ENCODE assay signal across 1 cellular context in the genomic region with DNA sequence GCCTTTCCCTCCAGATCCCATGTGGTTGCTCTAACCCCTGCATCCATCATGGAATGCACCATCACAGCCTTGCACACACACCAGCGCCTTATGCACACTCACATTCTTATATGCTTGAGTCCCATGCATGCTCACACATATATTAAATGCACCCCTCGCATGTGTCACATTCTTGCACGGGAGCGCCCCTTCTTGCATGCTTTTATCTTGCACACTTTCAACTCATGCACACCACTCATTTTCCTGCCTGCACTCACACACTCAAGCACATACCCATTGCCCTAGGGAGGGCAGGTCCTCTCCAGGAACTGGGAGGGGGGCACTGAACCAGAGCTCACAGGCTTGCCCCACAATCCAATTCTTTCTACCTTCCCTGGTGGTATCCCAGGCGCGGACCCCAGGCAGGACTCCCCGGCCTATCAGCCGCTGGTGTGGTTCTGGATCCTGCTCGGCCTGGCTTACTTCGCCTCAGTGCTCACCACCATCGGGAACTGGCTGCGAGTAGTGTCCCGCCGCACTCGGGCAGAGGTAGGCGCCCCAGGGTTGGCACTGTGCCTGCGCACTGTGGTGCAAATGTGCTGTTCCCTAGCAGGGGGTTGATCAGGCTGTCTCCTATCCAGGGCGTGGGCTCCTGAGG.
A peak's percentile ranks its signal among the peaks of the same experiment; 100 is the strongest.
TF ChIP-seq lines count a peak whose summit lies in the region.

No MANE protein-coding gene starts in this region.

TF ChIP-seq in endothelial cell of umbilical vein, 7 proteins besides CTCF, POLR2A, EP300 and RAD21:
- TF ChIP-seq GATA2 (IDR thresholded peaks at IDR 0.05; ENCODE audit: insufficient read depth, insufficient read length, low read depth, low read length) (no peak), EZH2 (IDR thresholded peaks at IDR 0.05; ENCODE audit: borderline replicate concordance, low read depth, low read length, severe bottlenecking) (peak; percentile 75), JUN (IDR thresholded peaks at IDR 0.05; ENCODE audit: borderline replicate concordance, insufficient read depth, insufficient read length, low read depth) (no peak), POLR2AphosphoS5 (IDR thresholded peaks at IDR 0.05; ENCODE audit: insufficient read depth, low read depth, low read length) (no peak)
- TF ChIP-seq, protein P1, sequence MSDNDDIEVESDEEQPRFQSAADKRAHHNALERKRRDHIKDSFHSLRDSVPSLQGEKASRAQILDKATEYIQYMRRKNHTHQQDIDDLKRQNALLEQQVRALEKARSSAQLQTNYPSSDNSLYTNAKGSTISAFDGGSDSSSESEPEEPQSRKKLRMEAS (IDR thresholded peaks at IDR 0.05; ENCODE audit: insufficient read depth, insufficient read length), result no peak
